In the genomic region with DNA sequence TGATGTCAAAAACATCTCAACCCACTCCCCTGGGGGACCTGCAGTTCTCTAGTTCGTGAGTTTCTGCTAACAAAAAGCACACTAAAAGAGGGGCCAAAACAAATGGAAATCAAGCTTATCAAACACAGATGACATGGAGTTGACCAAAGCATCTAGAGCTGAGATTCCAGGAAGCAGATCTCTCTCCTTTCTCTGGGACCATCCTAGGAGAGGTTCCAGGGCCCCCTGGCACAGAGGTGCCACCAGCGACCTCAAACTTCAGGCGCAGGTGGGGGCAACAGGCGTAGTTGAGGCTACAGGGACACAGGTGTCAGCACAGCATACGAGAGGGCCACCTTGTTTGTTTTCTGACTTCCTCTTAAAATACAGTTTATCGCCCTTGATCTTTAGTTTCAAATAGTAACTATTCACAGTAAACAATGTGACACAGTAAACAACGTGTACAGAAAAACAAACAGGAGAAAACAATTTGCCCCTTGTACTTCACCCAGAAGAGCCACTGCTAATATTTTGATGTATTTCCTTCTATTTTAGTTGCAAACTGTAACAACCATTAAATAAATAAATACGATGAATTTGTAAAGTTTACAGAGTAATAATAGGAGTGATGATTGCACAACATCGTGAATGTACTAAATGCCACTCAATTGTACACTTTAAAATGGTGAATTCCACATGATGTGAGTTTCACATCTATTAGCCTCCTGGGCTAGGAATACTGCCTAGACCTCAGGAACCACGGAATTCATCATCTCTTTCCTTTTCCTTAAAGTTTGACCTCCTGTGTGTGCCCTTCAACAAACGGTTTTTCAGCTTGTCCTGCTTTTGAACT, we compare ENCODE assay signal across 2 cellular contexts.
TF ChIP-seq lines count a peak whose summit lies in the region.

No MANE protein-coding gene starts in this region.

TF ChIP-seq in GM12878, 131 proteins besides CTCF, POLR2A, EP300 and RAD21 (continues in another document):
- TF ChIP-seq ZNF622 (IDR thresholded peaks at IDR 0.05): no peak
- TF ChIP-seq, protein P1, sequence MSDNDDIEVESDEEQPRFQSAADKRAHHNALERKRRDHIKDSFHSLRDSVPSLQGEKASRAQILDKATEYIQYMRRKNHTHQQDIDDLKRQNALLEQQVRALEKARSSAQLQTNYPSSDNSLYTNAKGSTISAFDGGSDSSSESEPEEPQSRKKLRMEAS (IDR thresholded peaks at IDR 0.05; ENCODE audit: low read depth, low read length): no peak
- no peak for TF ChIP-seq SIX5 (IDR thresholded peaks at IDR 0.05; ENCODE audit: low read depth, low read length, severe bottlenecking)
- TF ChIP-seq TCF12 (IDR thresholded peaks at IDR 0.05; ENCODE audit: low read depth, low read length): 0 out of 2 replicates have a peak, but pooled peaks have one; percentile 32
- no peak for TF ChIP-seq CEBPB (IDR thresholded peaks at IDR 0.05; ENCODE audit: borderline replicate concordance in 1 of 2, low read depth in 2 of 2, low read length in 2 of 2)
- no peak for TF ChIP-seq GATAD2B (conservative IDR thresholded peaks at IDR 0.05; ENCODE audit: low read depth)
- no peak for TF ChIP-seq KDM1A (IDR thresholded peaks at IDR 0.05; ENCODE audit: borderline replicate concordance)
- TF ChIP-seq, protein P2, sequence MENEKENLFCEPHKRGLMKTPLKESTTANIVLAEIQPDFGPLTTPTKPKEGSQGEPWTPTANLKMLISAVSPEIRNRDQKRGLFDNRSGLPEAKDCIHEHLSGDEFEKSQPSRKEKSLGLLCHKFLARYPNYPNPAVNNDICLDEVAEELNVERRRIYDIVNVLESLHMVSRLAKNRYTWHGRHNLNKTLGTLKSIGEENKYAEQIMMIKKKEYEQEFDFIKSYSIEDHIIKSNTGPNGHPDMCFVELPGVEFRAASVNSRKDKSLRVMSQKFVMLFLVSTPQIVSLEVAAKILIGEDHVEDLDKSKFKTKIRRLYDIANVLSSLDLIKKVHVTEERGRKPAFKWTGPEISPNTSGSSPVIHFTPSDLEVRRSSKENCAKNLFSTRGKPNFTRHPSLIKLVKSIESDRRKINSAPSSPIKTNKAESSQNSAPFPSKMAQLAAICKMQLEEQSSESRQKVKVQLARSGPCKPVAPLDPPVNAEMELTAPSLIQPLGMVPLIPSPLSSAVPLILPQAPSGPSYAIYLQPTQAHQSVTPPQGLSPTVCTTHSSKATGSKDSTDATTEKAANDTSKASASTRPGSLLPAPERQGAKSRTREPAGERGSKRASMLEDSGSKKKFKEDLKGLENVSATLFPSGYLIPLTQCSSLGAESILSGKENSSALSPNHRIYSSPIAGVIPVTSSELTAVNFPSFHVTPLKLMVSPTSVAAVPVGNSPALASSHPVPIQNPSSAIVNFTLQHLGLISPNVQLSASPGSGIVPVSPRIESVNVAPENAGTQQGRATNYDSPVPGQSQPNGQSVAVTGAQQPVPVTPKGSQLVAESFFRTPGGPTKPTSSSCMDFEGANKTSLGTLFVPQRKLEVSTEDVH (IDR thresholded peaks at IDR 0.05; ENCODE audit: low read depth, partially characterized antibody): no peak
- TF ChIP-seq, protein P3, sequence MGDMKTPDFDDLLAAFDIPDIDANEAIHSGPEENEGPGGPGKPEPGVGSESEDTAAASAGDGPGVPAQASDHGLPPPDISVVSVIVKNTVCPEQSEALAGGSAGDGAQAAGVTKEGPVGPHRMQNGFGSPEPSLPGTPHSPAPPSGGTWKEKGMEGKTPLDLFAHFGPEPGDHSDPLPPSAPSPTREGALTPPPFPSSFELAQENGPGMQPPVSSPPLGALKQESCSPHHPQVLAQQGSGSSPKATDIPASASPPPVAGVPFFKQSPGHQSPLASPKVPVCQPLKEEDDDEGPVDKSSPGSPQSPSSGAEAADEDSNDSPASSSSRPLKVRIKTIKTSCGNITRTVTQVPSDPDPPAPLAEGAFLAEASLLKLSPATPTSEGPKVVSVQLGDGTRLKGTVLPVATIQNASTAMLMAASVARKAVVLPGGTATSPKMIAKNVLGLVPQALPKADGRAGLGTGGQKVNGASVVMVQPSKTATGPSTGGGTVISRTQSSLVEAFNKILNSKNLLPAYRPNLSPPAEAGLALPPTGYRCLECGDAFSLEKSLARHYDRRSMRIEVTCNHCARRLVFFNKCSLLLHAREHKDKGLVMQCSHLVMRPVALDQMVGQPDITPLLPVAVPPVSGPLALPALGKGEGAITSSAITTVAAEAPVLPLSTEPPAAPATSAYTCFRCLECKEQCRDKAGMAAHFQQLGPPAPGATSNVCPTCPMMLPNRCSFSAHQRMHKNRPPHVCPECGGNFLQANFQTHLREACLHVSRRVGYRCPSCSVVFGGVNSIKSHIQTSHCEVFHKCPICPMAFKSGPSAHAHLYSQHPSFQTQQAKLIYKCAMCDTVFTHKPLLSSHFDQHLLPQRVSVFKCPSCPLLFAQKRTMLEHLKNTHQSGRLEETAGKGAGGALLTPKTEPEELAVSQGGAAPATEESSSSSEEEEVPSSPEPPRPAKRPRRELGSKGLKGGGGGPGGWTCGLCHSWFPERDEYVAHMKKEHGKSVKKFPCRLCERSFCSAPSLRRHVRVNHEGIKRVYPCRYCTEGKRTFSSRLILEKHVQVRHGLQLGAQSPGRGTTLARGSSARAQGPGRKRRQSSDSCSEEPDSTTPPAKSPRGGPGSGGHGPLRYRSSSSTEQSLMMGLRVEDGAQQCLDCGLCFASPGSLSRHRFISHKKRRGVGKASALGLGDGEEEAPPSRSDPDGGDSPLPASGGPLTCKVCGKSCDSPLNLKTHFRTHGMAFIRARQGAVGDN (IDR thresholded peaks at IDR 0.05): 0 out of 2 replicates have a peak, but pooled peaks have one; percentile 23
- TF ChIP-seq CBX5 (IDR thresholded peaks at IDR 0.05; ENCODE audit: low read depth): no peak
- peak; percentile 61 for TF ChIP-seq SPI1 (IDR thresholded peaks at IDR 0.05; ENCODE audit: borderline replicate concordance, insufficient read depth, low read depth, low read length)
- TF ChIP-seq, protein P4, sequence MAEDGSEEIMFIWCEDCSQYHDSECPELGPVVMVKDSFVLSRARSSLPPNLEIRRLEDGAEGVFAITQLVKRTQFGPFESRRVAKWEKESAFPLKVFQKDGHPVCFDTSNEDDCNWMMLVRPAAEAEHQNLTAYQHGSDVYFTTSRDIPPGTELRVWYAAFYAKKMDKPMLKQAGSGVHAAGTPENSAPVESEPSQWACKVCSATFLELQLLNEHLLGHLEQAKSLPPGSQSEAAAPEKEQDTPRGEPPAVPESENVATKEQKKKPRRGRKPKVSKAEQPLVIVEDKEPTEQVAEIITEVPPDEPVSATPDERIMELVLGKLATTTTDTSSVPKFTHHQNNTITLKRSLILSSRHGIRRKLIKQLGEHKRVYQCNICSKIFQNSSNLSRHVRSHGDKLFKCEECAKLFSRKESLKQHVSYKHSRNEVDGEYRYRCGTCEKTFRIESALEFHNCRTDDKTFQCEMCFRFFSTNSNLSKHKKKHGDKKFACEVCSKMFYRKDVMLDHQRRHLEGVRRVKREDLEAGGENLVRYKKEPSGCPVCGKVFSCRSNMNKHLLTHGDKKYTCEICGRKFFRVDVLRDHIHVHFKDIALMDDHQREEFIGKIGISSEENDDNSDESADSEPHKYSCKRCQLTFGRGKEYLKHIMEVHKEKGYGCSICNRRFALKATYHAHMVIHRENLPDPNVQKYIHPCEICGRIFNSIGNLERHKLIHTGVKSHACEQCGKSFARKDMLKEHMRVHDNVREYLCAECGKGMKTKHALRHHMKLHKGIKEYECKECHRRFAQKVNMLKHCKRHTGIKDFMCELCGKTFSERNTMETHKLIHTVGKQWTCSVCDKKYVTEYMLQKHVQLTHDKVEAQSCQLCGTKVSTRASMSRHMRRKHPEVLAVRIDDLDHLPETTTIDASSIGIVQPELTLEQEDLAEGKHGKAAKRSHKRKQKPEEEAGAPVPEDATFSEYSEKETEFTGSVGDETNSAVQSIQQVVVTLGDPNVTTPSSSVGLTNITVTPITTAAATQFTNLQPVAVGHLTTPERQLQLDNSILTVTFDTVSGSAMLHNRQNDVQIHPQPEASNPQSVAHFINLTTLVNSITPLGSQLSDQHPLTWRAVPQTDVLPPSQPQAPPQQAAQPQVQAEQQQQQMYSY (CRISPR knock-in tag; IDR thresholded peaks at IDR 0.05): no peak

TF ChIP-seq in GM23338, 12 proteins besides CTCF, POLR2A, EP300 and RAD21 (continues in another document):
- TF ChIP-seq STAT1 (IDR thresholded peaks at IDR 0.05; ENCODE audit: unreplicated experiment) (no peak), CREB1 (CRISPR knock-in tag; IDR thresholded peaks at IDR 0.05; ENCODE audit: low read depth) (no peak), EZH2 (IDR thresholded peaks at IDR 0.05; ENCODE audit: low read depth, unreplicated experiment) (no peak), POLR2AphosphoS5 (IDR thresholded peaks at IDR 0.05; ENCODE audit: low read depth) (no peak), ZNF114 (CRISPR knock-in tag; IDR thresholded peaks at IDR 0.05) (no peak), NANOG (IDR thresholded peaks at IDR 0.05; ENCODE audit: borderline replicate concordance) (no peak), EZH2phosphoT487 (IDR thresholded peaks at IDR 0.05; ENCODE audit: unreplicated experiment) (no peak), JUNB (IDR thresholded peaks at IDR 0.05; ENCODE audit: unreplicated experiment) (no peak)
- TF ChIP-seq, protein P5, sequence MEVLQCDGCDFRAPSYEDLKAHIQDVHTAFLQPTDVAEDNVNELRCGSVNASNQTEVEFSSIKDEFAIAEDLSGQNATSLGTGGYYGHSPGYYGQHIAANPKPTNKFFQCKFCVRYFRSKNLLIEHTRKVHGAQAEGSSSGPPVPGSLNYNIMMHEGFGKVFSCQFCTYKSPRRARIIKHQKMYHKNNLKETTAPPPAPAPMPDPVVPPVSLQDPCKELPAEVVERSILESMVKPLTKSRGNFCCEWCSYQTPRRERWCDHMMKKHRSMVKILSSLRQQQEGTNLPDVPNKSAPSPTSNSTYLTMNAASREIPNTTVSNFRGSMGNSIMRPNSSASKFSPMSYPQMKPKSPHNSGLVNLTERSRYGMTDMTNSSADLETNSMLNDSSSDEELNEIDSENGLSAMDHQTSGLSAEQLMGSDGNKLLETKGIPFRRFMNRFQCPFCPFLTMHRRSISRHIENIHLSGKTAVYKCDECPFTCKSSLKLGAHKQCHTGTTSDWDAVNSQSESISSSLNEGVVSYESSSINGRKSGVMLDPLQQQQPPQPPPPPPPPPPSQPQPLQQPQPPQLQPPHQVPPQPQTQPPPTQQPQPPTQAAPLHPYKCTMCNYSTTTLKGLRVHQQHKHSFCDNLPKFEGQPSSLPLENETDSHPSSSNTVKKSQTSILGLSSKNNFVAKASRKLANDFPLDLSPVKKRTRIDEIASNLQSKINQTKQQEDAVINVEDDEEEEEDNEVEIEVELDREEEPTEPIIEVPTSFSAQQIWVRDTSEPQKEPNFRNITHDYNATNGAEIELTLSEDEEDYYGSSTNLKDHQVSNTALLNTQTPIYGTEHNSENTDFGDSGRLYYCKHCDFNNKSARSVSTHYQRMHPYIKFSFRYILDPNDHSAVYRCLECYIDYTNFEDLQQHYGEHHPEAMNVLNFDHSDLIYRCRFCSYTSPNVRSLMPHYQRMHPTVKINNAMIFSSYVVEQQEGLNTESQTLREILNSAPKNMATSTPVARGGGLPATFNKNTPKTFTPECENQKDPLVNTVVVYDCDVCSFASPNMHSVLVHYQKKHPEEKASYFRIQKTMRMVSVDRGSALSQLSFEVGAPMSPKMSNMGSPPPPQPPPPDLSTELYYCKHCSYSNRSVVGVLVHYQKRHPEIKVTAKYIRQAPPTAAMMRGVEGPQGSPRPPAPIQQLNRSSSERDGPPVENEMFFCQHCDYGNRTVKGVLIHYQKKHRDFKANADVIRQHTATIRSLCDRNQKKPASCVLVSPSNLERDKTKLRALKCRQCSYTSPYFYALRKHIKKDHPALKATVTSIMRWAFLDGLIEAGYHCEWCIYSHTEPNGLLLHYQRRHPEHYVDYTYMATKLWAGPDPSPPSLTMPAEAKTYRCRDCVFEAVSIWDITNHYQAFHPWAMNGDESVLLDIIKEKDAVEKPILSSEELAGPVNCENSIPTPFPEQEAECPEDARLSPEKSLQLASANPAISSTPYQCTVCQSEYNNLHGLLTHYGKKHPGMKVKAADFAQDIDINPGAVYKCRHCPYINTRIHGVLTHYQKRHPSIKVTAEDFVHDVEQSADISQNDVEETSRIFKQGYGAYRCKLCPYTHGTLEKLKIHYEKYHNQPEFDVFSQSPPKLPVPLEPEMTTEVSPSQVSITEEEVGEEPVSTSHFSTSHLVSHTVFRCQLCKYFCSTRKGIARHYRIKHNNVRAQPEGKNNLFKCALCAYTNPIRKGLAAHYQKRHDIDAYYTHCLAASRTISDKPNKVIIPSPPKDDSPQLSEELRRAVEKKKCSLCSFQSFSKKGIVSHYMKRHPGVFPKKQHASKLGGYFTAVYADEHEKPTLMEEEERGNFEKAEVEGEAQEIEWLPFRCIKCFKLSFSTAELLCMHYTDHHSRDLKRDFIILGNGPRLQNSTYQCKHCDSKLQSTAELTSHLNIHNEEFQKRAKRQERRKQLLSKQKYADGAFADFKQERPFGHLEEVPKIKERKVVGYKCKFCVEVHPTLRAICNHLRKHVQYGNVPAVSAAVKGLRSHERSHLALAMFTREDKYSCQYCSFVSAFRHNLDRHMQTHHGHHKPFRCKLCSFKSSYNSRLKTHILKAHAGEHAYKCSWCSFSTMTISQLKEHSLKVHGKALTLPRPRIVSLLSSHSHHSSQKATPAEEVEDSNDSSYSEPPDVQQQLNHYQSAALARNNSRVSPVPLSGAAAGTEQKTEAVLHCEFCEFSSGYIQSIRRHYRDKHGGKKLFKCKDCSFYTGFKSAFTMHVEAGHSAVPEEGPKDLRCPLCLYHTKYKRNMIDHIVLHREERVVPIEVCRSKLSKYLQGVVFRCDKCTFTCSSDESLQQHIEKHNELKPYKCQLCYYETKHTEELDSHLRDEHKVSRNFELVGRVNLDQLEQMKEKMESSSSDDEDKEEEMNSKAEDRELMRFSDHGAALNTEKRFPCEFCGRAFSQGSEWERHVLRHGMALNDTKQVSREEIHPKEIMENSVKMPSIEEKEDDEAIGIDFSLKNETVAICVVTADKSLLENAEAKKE (CRISPR knock-in tag; IDR thresholded peaks at IDR 0.05): no peak
- TF ChIP-seq, protein P6, sequence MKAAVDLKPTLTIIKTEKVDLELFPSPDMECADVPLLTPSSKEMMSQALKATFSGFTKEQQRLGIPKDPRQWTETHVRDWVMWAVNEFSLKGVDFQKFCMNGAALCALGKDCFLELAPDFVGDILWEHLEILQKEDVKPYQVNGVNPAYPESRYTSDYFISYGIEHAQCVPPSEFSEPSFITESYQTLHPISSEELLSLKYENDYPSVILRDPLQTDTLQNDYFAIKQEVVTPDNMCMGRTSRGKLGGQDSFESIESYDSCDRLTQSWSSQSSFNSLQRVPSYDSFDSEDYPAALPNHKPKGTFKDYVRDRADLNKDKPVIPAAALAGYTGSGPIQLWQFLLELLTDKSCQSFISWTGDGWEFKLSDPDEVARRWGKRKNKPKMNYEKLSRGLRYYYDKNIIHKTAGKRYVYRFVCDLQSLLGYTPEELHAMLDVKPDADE (IDR thresholded peaks at IDR 0.05): no peak
